ENCODE assay signal across 9 cellular contexts in genomic region chr6:97668716-97669115, GRCh38.
DNase-seq lines count a peak whose midpoint lies in the region; ATAC-seq and TF ChIP-seq lines count a peak whose summit lies in the region.
"Had no signal": no experiment of that assay in that cellular context is flagged by ENCODE, and none has a peak within 500 bp of the region (broad histone marks: within the 10 kb centered on the region; RNA-seq: fewer than 3 reads in every experiment).

No MANE protein-coding gene starts in this region.

- TF ChIP-seq CTCF in astrocyte of the spinal cord (IDR thresholded peaks at IDR 0.05; ENCODE audit: low read depth, low read length), result no peak
- no peak for TF ChIP-seq CTCF in parathyroid adenoma (IDR thresholded peaks at IDR 0.05)
- no peak for TF ChIP-seq CTCF in Caco-2 (IDR thresholded peaks at IDR 0.05; ENCODE audit: insufficient read depth in 1 of 2, low read depth in 1 of 2, low read length in 1 of 2, severe bottlenecking in 1 of 2, unreplicated experiment in 1 of 2)

- no TSS peak for BruUV-seq in Caco-2 (replicated peaks; lab: Mats Ljungman, UMichigan)

- H3K9me3 ChIP-seq in parathyroid adenoma (ENCODE audit: control insufficient read depth, low read length), result no peaks in the 10 kb centered on the region
- no peaks in the 10 kb centered on the region for H3K9me3 ChIP-seq in Caco-2

- no peaks in the 10 kb centered on the region for H3K27me3 Mint-ChIP-seq in Caco-2 (ENCODE audit: insufficient read depth, unreplicated experiment)

- DNase-seq in astrocyte of the spinal cord (ENCODE audit: low read depth, low spot score), result no peak
- DNase-seq in cerebellar nuclear complex (lab: John Stamatoyannopoulos, UW), result no peak
- no peak for DNase-seq in NCI-H524 treated with DMSO at 0.1 percent for 48 hours (lab: John Stamatoyannopoulos, UW)
- no peak for DNase-seq in activated CD4-positive, CD25-positive, alpha-beta regulatory T cell (lab: John Stamatoyannopoulos, UW)
- no peak for DNase-seq in Caco-2

- no peak overlapping the region for H2AFZ ChIP-seq in parathyroid adenoma

- ATAC-seq in GM18868 (IDR thresholded peaks at IDR 0.05; ENCODE audit: unreplicated experiment) (peak; percentile 56), HG02943 (IDR thresholded peaks at IDR 0.05; ENCODE audit: low read depth, unreplicated experiment) (peak; percentile 40)

- H3K36me3 ChIP-seq in parathyroid adenoma (ENCODE audit: control insufficient read depth, insufficient read depth, low read length), result no peaks in the 10 kb centered on the region
- H3K36me3 ChIP-seq in Caco-2 (ENCODE audit: control insufficient read depth, insufficient read depth, low read length), result no peaks in the 10 kb centered on the region

- H3K4me3 Mint-ChIP-seq in Caco-2 (ENCODE audit: unreplicated experiment), result no peak overlapping the region

- H3K4me1 Mint-ChIP-seq in Caco-2 (ENCODE audit: low read depth, unreplicated experiment), result no peaks in the 10 kb centered on the region

- H3K27me3 ChIP-seq in parathyroid adenoma (ENCODE audit: control insufficient read depth, insufficient read depth, low read length) (no peaks in the 10 kb centered on the region), Caco-2 (replicated peaks; ENCODE audit: control insufficient read depth, insufficient read depth, low read length) (no peaks in the 10 kb centered on the region)

- H3K36me3 Mint-ChIP-seq in Caco-2 (ENCODE audit: insufficient read depth, unreplicated experiment), result no peaks in the 10 kb centered on the region

- POLR2A ChIA-PET in Caco-2 (lab: Charles Lee), result no interaction called here

- in situ Hi-C loops in astrocyte of the spinal cord (cut with HindIII; ENCODE audit: low sequenced_read_pairs), result no loop called here

- no peak overlapping the region for H3K27ac Mint-ChIP-seq in Caco-2 (ENCODE audit: unreplicated experiment)

- intact Hi-C loops in Caco-2 (cut with micrococcal nuclease; ENCODE audit: unreplicated experiment), result no loop called here

- no peaks in the 10 kb centered on the region for H3K4me1 ChIP-seq in parathyroid adenoma
- no peaks in the 10 kb centered on the region for H3K4me1 ChIP-seq in Caco-2

- H3K9ac ChIP-seq in parathyroid adenoma, result no peak overlapping the region

- H3K4me2 ChIP-seq in parathyroid adenoma (ENCODE audit: low read length), result peak overlapping the region; percentile 28

- H3K9me3 Mint-ChIP-seq in Caco-2 (ENCODE audit: unreplicated experiment), result no peaks in the 10 kb centered on the region

- peak overlapping the region; percentile 41 for H3K4me3 ChIP-seq in astrocyte of the spinal cord (ENCODE audit: low read depth, low read length)
- no peak overlapping the region for H3K4me3 ChIP-seq in parathyroid adenoma (ENCODE audit: low read depth, low read length)
- H3K4me3 ChIP-seq in Caco-2 (ENCODE audit: low read depth, low read length), result no peak overlapping the region

- CTCF ChIA-PET in Caco-2 (lab: Charles Lee), result no interaction called here

- no peak overlapping the region for H3K27ac ChIP-seq in parathyroid adenoma
- H3K27ac ChIP-seq: epithelial cell of prostate had no signal

- H3K79me2 ChIP-seq in parathyroid adenoma, result no peaks in the 10 kb centered on the region
